In the genomic region with DNA sequence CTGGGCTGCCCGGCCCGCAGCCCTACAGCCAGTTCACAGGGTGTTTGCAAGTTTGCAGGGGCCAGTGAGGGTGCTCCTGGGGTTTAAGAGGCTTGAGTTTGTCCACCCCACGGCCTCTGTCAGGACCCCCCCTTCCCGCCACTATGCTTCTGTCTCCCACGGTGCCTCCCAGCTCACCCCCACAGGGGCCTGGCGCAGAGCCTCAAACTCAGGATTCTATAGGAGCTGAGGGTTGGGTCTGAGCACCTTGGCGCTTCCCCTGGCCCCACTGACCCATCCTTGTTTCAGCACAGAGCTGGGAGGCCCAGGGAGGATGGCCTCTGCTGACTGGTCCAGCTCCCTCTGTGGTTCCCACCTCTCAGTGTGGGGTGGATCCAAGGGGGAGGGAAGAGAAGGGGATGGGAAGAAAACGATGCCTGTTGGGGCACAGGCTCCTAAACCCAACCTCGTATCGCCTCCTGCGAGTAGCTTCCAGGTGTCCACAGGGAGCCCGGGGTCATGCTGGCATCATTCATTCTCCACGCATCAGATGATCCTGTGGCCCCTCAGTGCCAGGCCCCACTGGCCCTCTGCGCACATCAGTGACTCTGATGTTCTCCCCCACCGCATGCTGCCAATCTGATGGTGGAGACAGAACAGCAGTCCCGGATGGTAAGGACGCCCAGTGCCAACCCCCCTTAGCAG, we compare ENCODE assay signal across 9 cellular contexts. TPM values are rescaled to one million over a fixed set of nuclear protein-coding genes. Genes with fewer than 3 reads are reported as not detected.
DNase-seq lines count a peak whose midpoint lies in the region; ATAC-seq, FAIRE-seq and TF ChIP-seq lines count a peak whose summit lies in the region.
"Had no signal": no experiment of that assay in that cellular context is flagged by ENCODE, and none has a peak within 500 bp of the region (broad histone marks: within the 10 kb centered on the region; RNA-seq: fewer than 3 reads in every experiment).

No MANE protein-coding gene starts in this region.

- CTCF ChIA-PET in mammary epithelial cell (lab: Charles Lee; ENCODE audit: low non-redundant PET) = no interaction called here

- H3K27me3 ChIP-seq in KMS-11 (ENCODE audit: insufficient read depth, low read depth) (peaks cover 2% of the 10 kb centered on the region; the same call in 1 of the 2 replicates), mammary epithelial cell (ENCODE audit: insufficient read depth, low read length) (no peaks in the 10 kb centered on the region), HAP-1 (ENCODE audit: low read depth) (no peaks in the 10 kb centered on the region)

- intact Hi-C loops in CD14-positive monocyte (cut with micrococcal nuclease) = loop anchor here (5.0 to 10.0 kb wide), 3 partner anchors 254 to 903 kb away; a partner anchor contains a TSS
- intact Hi-C loops in mammary epithelial cell (cut with micrococcal nuclease) = loop anchor here (5.0 kb wide), 2 partner anchors 123 to 288 kb away; no protein-coding TSS in a partner anchor

- H2AFZ ChIP-seq in KMS-11 (ENCODE audit: low read depth) = no peak overlapping the region
- H2AFZ ChIP-seq in mammary epithelial cell (ENCODE audit: low read depth, low read length) = peak overlapping the region; percentile 2

- no peak overlapping the region for H3K9ac ChIP-seq in KMS-11
- H3K9ac ChIP-seq in mammary epithelial cell (ENCODE audit: insufficient read depth, low read length) = peak overlapping the region; percentile 21

- H3K4me1 ChIP-seq in KMS-11 (ENCODE audit: low read depth, poor library complexity, severe bottlenecking) (peaks cover 25% of the 10 kb centered on the region), mammary epithelial cell (ENCODE audit: insufficient read depth, low read length) (peaks cover 75% of the 10 kb centered on the region), HAP-1 (no peaks in the 10 kb centered on the region)

- H3K4me3 Mint-ChIP-seq in CD14-positive monocyte = peak overlapping the region; percentile 78 to 91
- no peak overlapping the region for H3K4me3 Mint-ChIP-seq in nephron

- 95% methylated on average over 12 of the region's 17 CpGs for WGBS in mammary epithelial cell (ENCODE audit: low coverage, missing lambda C conversion rate)

- FAIRE-seq in urothelium cell line (lab: Jason Lieb, UNC) = no peak

- no peak for DNase-seq in CD14-positive monocyte (ENCODE audit: low spot score)
- no peak for DNase-seq in mammary epithelial cell
- no peak for DNase-seq in urothelium cell line (ENCODE audit: low spot score)
- no peak for DNase-seq in HAP-1 (ENCODE audit: low spot score in 2 of 2)
- DNase-seq: activated effector memory CD4-positive, alpha-beta T cell treated with anti-CD3 and anti-CD28 coated beads, Interleukin-2, amount 50 U/mL, for 16 hours had no signal

- H3K27me3 Mint-ChIP-seq in CD14-positive monocyte (ENCODE audit: low read depth in 3 of 3) (peaks cover 30 to 53% (median 42%) of the 10 kb centered on the region in 3 donors), nephron (ENCODE audit: low read depth) (peaks cover 19% of the 10 kb centered on the region)

- dilution Hi-C loops in mammary epithelial cell (cut with HindIII; ENCODE audit: low sequenced_read_pairs) = loop anchor here (5.0 to 25.0 kb wide), 3 partner anchors 42 to 187 kb away; no protein-coding TSS in a partner anchor

- peaks cover 0 to 8% of the 10 kb centered on the region in 2 donors for H3K36me3 Mint-ChIP-seq in CD14-positive monocyte
- H3K36me3 Mint-ChIP-seq in nephron (ENCODE audit: low read depth) = no peaks in the 10 kb centered on the region

- H3K9me3 ChIP-seq in mammary epithelial cell (replicated peaks; ENCODE audit: insufficient read depth, low read length) (no peaks in the 10 kb centered on the region), HAP-1 (no peaks in the 10 kb centered on the region)

- in situ Hi-C loops in mammary epithelial cell (cut with MboI; ENCODE audit: low sequenced_read_pairs in 2 of 2) (loop anchor here in 1 of 2 donors (10.0 kb wide), 1 partner anchor 336 kb away; no protein-coding TSS in a partner anchor), HAP-1 (cut with MboI; ENCODE audit: low sequenced_read_pairs) (no loop called here)

- H3K4me2 ChIP-seq in KMS-11 (peak overlapping the region; percentile 87), mammary epithelial cell (ENCODE audit: insufficient read depth, low read depth, low read length) (peak overlapping the region; percentile 69)

- no peaks in the 10 kb centered on the region for H4K20me1 ChIP-seq in KMS-11 (ENCODE audit: insufficient read depth)
- H4K20me1 ChIP-seq in mammary epithelial cell (ENCODE audit: insufficient read depth, low read length) = no peaks in the 10 kb centered on the region

- H3K9me3 Mint-ChIP-seq in CD14-positive monocyte (peaks cover 0 to 6% (median 2%) of the 10 kb centered on the region in 7 donors), nephron (no peaks in the 10 kb centered on the region)

- H3K27ac Mint-ChIP-seq in CD14-positive monocyte (peak overlapping the region in 6 of 7 donors; percentile 94 to 100 (median 98)), nephron (peak overlapping the region; percentile 41 to 89 (median 73))

- H3K4me3 ChIP-seq in KMS-11 (IDR thresholded peaks at IDR 0.05; ENCODE audit: insufficient read depth, low read depth, low read length) (no peak overlapping the region), mammary epithelial cell (replicated peaks in 1 of 3; ENCODE audit: insufficient read depth in 1 of 3, low read depth in 2 of 3, low read length in 3 of 3) (no peak overlapping the region), HAP-1 (no peak overlapping the region)

- H3K4me1 Mint-ChIP-seq in CD14-positive monocyte = peaks cover 76% of the 10 kb centered on the region
- H3K4me1 Mint-ChIP-seq in nephron = peaks cover 39% of the 10 kb centered on the region

- no peaks in the 10 kb centered on the region for H3K79me2 ChIP-seq in KMS-11 (ENCODE audit: insufficient read depth, low read depth)
- H3K79me2 ChIP-seq in mammary epithelial cell (ENCODE audit: insufficient read depth, low read length) = no peaks in the 10 kb centered on the region

- TF ChIP-seq CTCF in CD14-positive monocyte (IDR thresholded peaks at IDR 0.05) (no peak), KMS-11 (conservative IDR thresholded peaks at IDR 0.05; ENCODE audit: low read depth, low read length) (no peak), mammary epithelial cell (conservative IDR thresholded peaks at IDR 0.05 in 1 of 2, IDR thresholded peaks at IDR 0.05 in 1 of 2; ENCODE audit: extremely low read depth in 1 of 2, insufficient read depth in 1 of 2, low read depth in 1 of 2, low read length in 2 of 2) (no peak), nephron (IDR thresholded peaks at IDR 0.05; ENCODE audit: unreplicated experiment in 3 of 3) (no peak)

- H3K36me3 ChIP-seq in KMS-11 (ENCODE audit: insufficient read depth) (no peaks in the 10 kb centered on the region), mammary epithelial cell (ENCODE audit: insufficient read depth, low read length) (no peaks in the 10 kb centered on the region), HAP-1 (replicated peaks) (no peaks in the 10 kb centered on the region)

- BruUV-seq in mammary epithelial cell (replicated peaks; lab: Mats Ljungman, UMichigan) = no TSS peak

- ATAC-seq in GM21619 (IDR thresholded peaks at IDR 0.05; ENCODE audit: unreplicated experiment) (no peak), GM19328 (IDR thresholded peaks at IDR 0.05; ENCODE audit: unreplicated experiment) (no peak)

- no peak overlapping the region for H3K27ac ChIP-seq in KMS-11
- peak overlapping the region; percentile 92 for H3K27ac ChIP-seq in mammary epithelial cell (ENCODE audit: insufficient read depth, low read depth, low read length)

RNA-seq across cellular contexts. Expression of a gene that starts 5.0 kb away (rescaled TPM):
- polyA plus RNA-seq in CD14-positive monocyte = not detected
- under 1 TPM; 0.67 to 0.75 TPM for total RNA-seq in mammary epithelial cell
- 0.59 TPM for polyA plus RNA-seq in mammary epithelial cell
- 2.2 TPM for polyA minus RNA-seq in mammary epithelial cell

Comparison
In these comparisons a context has a peak if more than half of its experiments do, and no peak if none do; other contexts are left out.
1. H3K4me3 Mint-ChIP-seq: peak in CD14-positive monocyte (2 of 2); none in nephron (0 of 3).